ENCODE assay signal across 1 cellular context in genomic region chr2:105600602-105600948, GRCh38.
TF ChIP-seq lines count a peak whose summit lies in the region.

No MANE protein-coding gene starts in this region.

TF ChIP-seq in K562, 482 proteins besides CTCF, POLR2A, EP300 and RAD21 (continued from another document):
- TF ChIP-seq CUX1 (CRISPR knock-in tag; IDR thresholded peaks at IDR 0.05) (peak; percentile 67; the same call in 1 of the 2 replicates), XRCC5 (IDR thresholded peaks at IDR 0.05; ENCODE audit: low read depth, low read length) (no peak), SMAD3 (CRISPR knock-in tag; conservative IDR thresholded peaks at IDR 0.05) (no peak), KLF6 (CRISPR knock-in tag; IDR thresholded peaks at IDR 0.05; ENCODE audit: borderline replicate concordance) (peak; percentile 11; the same call in 1 of the 2 replicates), VEZF1 (CRISPR knock-in tag; IDR thresholded peaks at IDR 0.05) (peak; percentile 56; the same call in 1 of the 2 replicates), SMARCC2 (IDR thresholded peaks at IDR 0.05; ENCODE audit: low read depth) (no peak), ZNF146 (CRISPR knock-in tag; IDR thresholded peaks at IDR 0.05; ENCODE audit: unreplicated experiment) (no peak), ZNF311 (CRISPR knock-in tag; IDR thresholded peaks at IDR 0.05) (0 out of 2 replicates have a peak, but pooled peaks have one; percentile 38), MBD2 (IDR thresholded peaks at IDR 0.05; ENCODE audit: borderline replicate concordance, low read depth) (no peak), ATF6 (CRISPR knock-in tag; IDR thresholded peaks at IDR 0.05) (no peak), LEF1 (IDR thresholded peaks at IDR 0.05) (no peak), ZNF232 (CRISPR knock-in tag; IDR thresholded peaks at IDR 0.05) (no peak), MAX (CRISPR knock-in tag; IDR thresholded peaks at IDR 0.05) (no peak), SRSF1 (IDR thresholded peaks at IDR 0.05; ENCODE audit: low read depth, low read length) (no peak), ZNF165 (CRISPR knock-in tag; IDR thresholded peaks at IDR 0.05; ENCODE audit: borderline replicate concordance) (peak; percentile 8; the same call in 1 of the 2 replicates), ZNF277 (CRISPR knock-in tag; IDR thresholded peaks at IDR 0.05; ENCODE audit: borderline replicate concordance) (no peak), ZNF140 (CRISPR knock-in tag; IDR thresholded peaks at IDR 0.05) (no peak), CBX1 (IDR thresholded peaks at IDR 0.05; ENCODE audit: low read depth) (0 out of 2 replicates have a peak, but pooled peaks have one; percentile 10), SMAD4 (CRISPR knock-in tag; conservative IDR thresholded peaks at IDR 0.05) (peak; percentile 37; the same call in 1 of the 2 replicates), LCOR (CRISPR knock-in tag; IDR thresholded peaks at IDR 0.05) (no peak; the same call in 1 of the 2 replicates), ZNF3 (CRISPR knock-in tag; IDR thresholded peaks at IDR 0.05) (no peak), SMAD2 (IDR thresholded peaks at IDR 0.05; ENCODE audit: low read depth, low read length) (no peak), ZBTB7A (IDR thresholded peaks at IDR 0.05; ENCODE audit: borderline replicate concordance, control insufficient read depth, low read depth, low read length) (no peak), IFI16 (CRISPR knock-in tag; IDR thresholded peaks at IDR 0.05) (no peak)
